8 cellular contexts compared by ENCODE assay signal in the genomic region with DNA sequence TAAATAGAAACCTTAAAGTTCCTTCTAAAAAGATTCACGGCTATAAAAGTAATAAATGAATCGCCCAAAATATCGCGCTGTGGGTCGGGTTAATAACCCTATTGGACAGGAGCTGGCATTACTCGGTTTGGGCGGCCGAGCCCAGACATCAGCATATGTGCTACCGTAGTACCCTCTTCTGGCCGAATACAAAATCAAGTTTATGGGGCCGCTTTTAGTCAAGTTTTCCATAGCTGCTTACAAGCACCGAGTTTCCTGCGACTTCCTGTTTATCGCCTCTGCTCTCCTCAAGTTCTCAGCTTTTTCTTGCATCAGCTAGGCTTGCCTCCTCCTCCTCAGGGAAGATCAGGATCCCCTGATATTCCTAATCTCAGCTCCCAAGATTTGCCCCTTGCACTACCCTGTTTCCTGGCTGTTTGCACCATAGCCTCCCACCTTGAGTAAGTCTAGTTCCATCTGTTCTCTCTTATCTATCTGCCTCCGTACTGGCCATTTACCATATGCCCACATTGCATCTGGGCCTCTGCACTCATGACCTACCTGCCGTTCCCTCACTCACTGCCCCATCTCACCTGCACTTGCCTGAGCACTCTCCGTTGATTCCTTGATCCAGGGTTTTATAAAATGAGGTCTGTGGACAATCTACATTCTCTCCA. TPM values are rescaled to one million over a fixed set of nuclear protein-coding genes. Genes with fewer than 3 reads are reported as not detected.
DNase-seq lines count a peak whose midpoint lies in the region; ATAC-seq and TF ChIP-seq lines count a peak whose summit lies in the region.

No MANE protein-coding gene starts in this region.

- no peaks in the 10 kb centered on the region for H3K9me3 ChIP-seq in gastroesophageal sphincter

- no peak for TF ChIP-seq POLR2A in GM18505 (IDR thresholded peaks at IDR 0.05; ENCODE audit: borderline replicate concordance, extremely low read depth, insufficient read depth, insufficient read length)
- no peak for TF ChIP-seq POLR2A in gastroesophageal sphincter (IDR thresholded peaks at IDR 0.05)

- ATAC-seq in GM18505 (IDR thresholded peaks at IDR 0.05; ENCODE audit: unreplicated experiment), result peak; percentile 82
- peak; percentile 90 for ATAC-seq in HG02798 (IDR thresholded peaks at IDR 0.05; ENCODE audit: poor library complexity, unreplicated experiment)
- ATAC-seq in activated CD8-positive, alpha-beta memory T cell treated with anti-CD3 and anti-CD28 coated beads, Interleukin-2, amount 10 ng/mL, durations not matched to agents 7 days and 5 days, result peak; percentile 96
- no peak for ATAC-seq in gastroesophageal sphincter

- CTCF ChIA-PET in activated CD8-positive, alpha-beta memory T cell treated with anti-CD3 and anti-CD28 coated beads, Interleukin-2, amount 10 ng/mL, durations not matched to agents 7 days and 5 days (lab: Charles Lee), result interaction anchor here (0.6 to 4.7 kb wide), 19 partner anchors 9 to 279 kb away, joined by 3 to 43 read pairs (median 5); no protein-coding TSS in a partner anchor

- no peaks in the 10 kb centered on the region for H3K4me1 ChIP-seq in gastroesophageal sphincter

- H3K27ac ChIP-seq in 22Rv1 (no peak overlapping the region), gastroesophageal sphincter (no peak overlapping the region)

- no peaks in the 10 kb centered on the region for H3K27me3 ChIP-seq in gastroesophageal sphincter

- H3K27ac Mint-ChIP-seq in activated CD8-positive, alpha-beta memory T cell treated with anti-CD3 and anti-CD28 coated beads, Interleukin-2, amount 10 ng/mL, durations not matched to agents 7 days and 5 days, result peak overlapping the region; percentile 84
- H3K27ac Mint-ChIP-seq in immature natural killer cell, result peak overlapping the region in 2 of 6 donors; percentile 73 to 81

- DNase-seq in NCI-H460 (ENCODE audit: extremely low read depth, low read depth) (peak; percentile 61), immature natural killer cell (peak; percentile 35 to 64 (median 44)), islet precursor cell (no peak)
- DNase-seq in activated CD8-positive, alpha-beta memory T cell treated with anti-CD3 and anti-CD28 coated beads, Interleukin-2, amount 10 ng/mL, durations not matched to agents 7 days and 5 days, result peak; percentile 84

- H3K4me3 Mint-ChIP-seq in activated CD8-positive, alpha-beta memory T cell treated with anti-CD3 and anti-CD28 coated beads, Interleukin-2, amount 10 ng/mL, durations not matched to agents 7 days and 5 days, result peak overlapping the region; percentile 78
- H3K4me3 Mint-ChIP-seq in immature natural killer cell, result peak overlapping the region; percentile 7 to 80 (median 36)

- H3K27me3 Mint-ChIP-seq in activated CD8-positive, alpha-beta memory T cell treated with anti-CD3 and anti-CD28 coated beads, Interleukin-2, amount 10 ng/mL, durations not matched to agents 7 days and 5 days, result no peaks in the 10 kb centered on the region
- peaks cover 0 to 5% (median 3%) of the 10 kb centered on the region in 3 donors for H3K27me3 Mint-ChIP-seq in immature natural killer cell (ENCODE audit: low read depth in 3 of 3)

- 57 to 61% methylated on average over 16 to 17 of the region's 17 CpGs for WGBS in gastroesophageal sphincter (ENCODE audit: low coverage in 1 of 2), 2 donors

- TF ChIP-seq EP300 in gastroesophageal sphincter (IDR thresholded peaks at IDR 0.05), result no peak

- peaks cover 22% of the 10 kb centered on the region for H3K4me1 Mint-ChIP-seq in activated CD8-positive, alpha-beta memory T cell treated with anti-CD3 and anti-CD28 coated beads, Interleukin-2, amount 10 ng/mL, durations not matched to agents 7 days and 5 days
- peaks cover 12% of the 10 kb centered on the region in 2 donors for H3K4me1 Mint-ChIP-seq in immature natural killer cell

- TF ChIP-seq CTCF in 22Rv1 (IDR thresholded peaks at IDR 0.05) (peak; percentile 48), gastroesophageal sphincter (IDR thresholded peaks at IDR 0.05) (no peak)

- H3K36me3 Mint-ChIP-seq in activated CD8-positive, alpha-beta memory T cell treated with anti-CD3 and anti-CD28 coated beads, Interleukin-2, amount 10 ng/mL, durations not matched to agents 7 days and 5 days, result peaks cover 7% of the 10 kb centered on the region
- peaks cover 0 to 4% (median 0%) of the 10 kb centered on the region in 3 donors for H3K36me3 Mint-ChIP-seq in immature natural killer cell

- H3K9me3 Mint-ChIP-seq in activated CD8-positive, alpha-beta memory T cell treated with anti-CD3 and anti-CD28 coated beads, Interleukin-2, amount 10 ng/mL, durations not matched to agents 7 days and 5 days (ENCODE audit: low read depth), result no peaks in the 10 kb centered on the region
- no peaks in the 10 kb centered on the region for H3K9me3 Mint-ChIP-seq in immature natural killer cell

- peaks cover 0 to 11% of the 10 kb centered on the region in 2 donors for H3K36me3 ChIP-seq in gastroesophageal sphincter

- no peak overlapping the region for H3K4me3 ChIP-seq in gastroesophageal sphincter

RNA-seq across cellular contexts. Expression of a gene that starts 56.1 kb away (rescaled TPM):
- 122 and 129 TPM in 2 replicates for total RNA-seq in NCI-H460 (2014; rRNA removed; shearing (Covaris generic))
- polyA plus RNA-seq in NCI-H460 (2014; cell fraction: nucleus; rRNA removed), result 71.6 and 104 TPM in 2 replicates
- 10 to 100 TPM; 21.6 to 26.5 TPM for total RNA-seq in activated CD8-positive, alpha-beta memory T cell treated with anti-CD3 and anti-CD28 coated beads, Interleukin-2, amount 10 ng/mL, durations not matched to agents 7 days and 5 days
- polyA plus RNA-seq in immature natural killer cell, result 10 to 100 TPM; 10.4 to 11.9 (median 10.5) TPM
- total RNA-seq in gastroesophageal sphincter, result 10 to 100 TPM; 42.5 to 90.3 (median 49.2) TPM
